ENCODE assay signal across 8 cellular contexts in the genomic region with DNA sequence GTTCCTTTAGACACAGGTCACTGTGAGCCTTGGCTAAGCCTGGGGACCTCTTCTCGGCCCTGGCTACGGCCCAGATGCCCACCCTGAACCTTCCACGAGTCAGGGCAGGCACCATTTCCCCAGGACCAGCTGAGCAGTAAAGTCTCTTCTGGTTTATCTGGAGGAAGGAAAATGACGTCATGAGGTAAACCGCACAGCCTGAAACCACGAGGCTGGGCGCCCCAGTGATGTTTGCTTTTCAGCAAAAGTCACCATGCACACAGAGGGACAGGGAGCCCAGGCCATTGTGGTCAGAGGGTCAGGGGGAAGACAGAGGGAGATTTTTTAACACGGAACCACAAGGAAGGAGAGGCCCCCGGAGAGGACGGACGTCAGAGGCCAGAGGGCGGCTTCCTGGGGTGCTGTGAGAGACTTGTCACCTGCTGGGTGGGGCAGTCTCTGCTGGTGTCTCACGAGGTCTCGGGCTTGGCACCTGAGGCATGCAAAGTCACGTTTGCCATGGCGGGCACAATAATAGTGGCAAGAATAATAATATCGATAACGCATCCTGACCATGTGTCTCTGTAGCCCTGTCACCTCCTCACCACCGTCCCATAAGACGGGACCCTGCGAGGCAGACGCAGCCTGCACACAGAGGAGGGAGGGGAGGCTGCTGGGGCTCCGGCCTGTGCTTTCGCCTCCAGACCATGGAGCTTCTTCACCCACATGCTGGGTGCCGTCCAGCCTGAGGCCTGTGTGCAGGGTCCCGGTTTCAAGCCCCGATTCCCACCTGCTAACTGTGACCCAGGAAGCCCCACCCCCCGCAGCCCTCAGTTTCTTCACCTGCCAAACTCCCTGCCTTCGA. TPM values are rescaled to one million over a fixed set of nuclear protein-coding genes. Genes with fewer than 3 reads are reported as not detected.
DNase-seq lines count a peak whose midpoint lies in the region; ATAC-seq and TF ChIP-seq lines count a peak whose summit lies in the region.

No MANE protein-coding gene starts in this region.

- H2BK12ac ChIP-seq in mesenchymal stem cell (ENCODE audit: low read length in 2 of 2) = peak overlapping the region; percentile 49 to 87

- no peak overlapping the region for H3K9ac ChIP-seq in mesenchymal stem cell (ENCODE audit: low read length)

- WGBS in mesenchymal stem cell = 76% methylated on average over 29 of the region's 29 CpGs

- no peaks in the 10 kb centered on the region for H3K9me3 Mint-ChIP-seq in activated naive CD4-positive, alpha-beta T cell treated with anti-CD3 and anti-CD28 coated beads for 36 hours

- ATAC-seq in GM18861 (IDR thresholded peaks at IDR 0.05; ENCODE audit: unreplicated experiment) (peak; percentile 71), HG03060 (IDR thresholded peaks at IDR 0.05; ENCODE audit: low read depth, unreplicated experiment) (peak; percentile 59)
- ATAC-seq in stimulated activated naive CD8-positive, alpha-beta T cell treated with anti-CD3 and anti-CD28 coated beads, Interleukin-15, Interleukin-2, amounts not matched to agents 100 U/mL and 50 U/mL, for 24 hours = peak; percentile 85

- peak overlapping the region in 1 of 2 experiments; percentile 29 for H3K4ac ChIP-seq in mesenchymal stem cell (ENCODE audit: low read depth in 1 of 2, low read length in 2 of 2)

- no peak overlapping the region for H3K27ac ChIP-seq in mesenchymal stem cell (ENCODE audit: low read length, poor library complexity, severe bottlenecking)
- no peak overlapping the region for H3K27ac ChIP-seq in A673 (ENCODE audit: low read depth, low read length, poor library complexity, severe bottlenecking)

- peak; percentile 93 for DNase-seq in SKM-1 (lab: John Stamatoyannopoulos, UW; ENCODE audit: unreplicated experiment)
- DNase-seq in activated naive CD4-positive, alpha-beta T cell treated with anti-CD3 and anti-CD28 coated beads for 36 hours = peak; percentile 91
- DNase-seq in mesenchymal stem cell = peak; percentile 86
- DNase-seq in stimulated activated naive CD8-positive, alpha-beta T cell treated with anti-CD3 and anti-CD28 coated beads, Interleukin-15, Interleukin-2, amounts not matched to agents 100 U/mL and 50 U/mL, for 24 hours = peak; percentile 84
- no peak for DNase-seq in NCI-H524 (lab: John Stamatoyannopoulos, UW)
- DNase-seq in A673 (ENCODE audit: low spot score) = no peak

- H4K91ac ChIP-seq in mesenchymal stem cell (ENCODE audit: low read length) = peak overlapping the region; percentile 74

- no peak for TF ChIP-seq CTCF in A673 (conservative IDR thresholded peaks at IDR 0.05; ENCODE audit: low read depth, low read length)

- H2AFZ ChIP-seq in mesenchymal stem cell (ENCODE audit: low read depth, low read length) = no peak overlapping the region

- H2BK5ac ChIP-seq in mesenchymal stem cell (ENCODE audit: low read depth, low read length, poor library complexity, severe bottlenecking) = no peak overlapping the region

- H3K27me3 ChIP-seq in mesenchymal stem cell (ENCODE audit: control insufficient read depth in 1 of 2, insufficient read depth in 1 of 2, low read length in 2 of 2) (no peaks in the 10 kb centered on the region), A673 (replicated peaks; ENCODE audit: insufficient read depth, low read depth, low read length, poor library complexity) (no peaks in the 10 kb centered on the region)

- peak overlapping the region; percentile 61 for H2AK5ac ChIP-seq in mesenchymal stem cell (ENCODE audit: low read length, severe bottlenecking)

- no peaks in the 10 kb centered on the region for H3K79me1 ChIP-seq in mesenchymal stem cell (replicated peaks; ENCODE audit: low read length, poor library complexity, severe bottlenecking)

- H3K36me3 ChIP-seq in mesenchymal stem cell (ENCODE audit: control insufficient read depth in 1 of 2, insufficient read depth in 2 of 2, low read depth in 1 of 2, low read length in 2 of 2) (no peaks in the 10 kb centered on the region), A673 (ENCODE audit: insufficient read depth, low read length, poor library complexity, severe bottlenecking) (no peaks in the 10 kb centered on the region)

- H3K27me3 Mint-ChIP-seq in activated naive CD4-positive, alpha-beta T cell treated with anti-CD3 and anti-CD28 coated beads for 36 hours (ENCODE audit: low read depth) = no peaks in the 10 kb centered on the region

- no peaks in the 10 kb centered on the region for H3K9me3 ChIP-seq in mesenchymal stem cell (ENCODE audit: control insufficient read depth, low read length)
- H3K9me3 ChIP-seq in A673 (ENCODE audit: low read depth, low read length, poor library complexity, severe bottlenecking) = no peaks in the 10 kb centered on the region

- H3K14ac ChIP-seq in mesenchymal stem cell (ENCODE audit: low read length in 2 of 2) = peak overlapping the region in 1 of 2 experiments; percentile 55

- peaks cover 45% of the 10 kb centered on the region for H3K4me1 Mint-ChIP-seq in activated naive CD4-positive, alpha-beta T cell treated with anti-CD3 and anti-CD28 coated beads for 36 hours (ENCODE audit: low read depth)

- peak overlapping the region; percentile 83 for H3K27ac Mint-ChIP-seq in activated naive CD4-positive, alpha-beta T cell treated with anti-CD3 and anti-CD28 coated beads for 36 hours

- intact Hi-C loops in activated naive CD4-positive, alpha-beta T cell treated with anti-CD3 and anti-CD28 coated beads for 36 hours (cut with micrococcal nuclease) = loop anchor here (1.0 kb wide), 1 partner anchor 31 kb away; no protein-coding TSS in a partner anchor
- intact Hi-C loops in A673 (cut with micrococcal nuclease; ENCODE audit: unreplicated experiment) = no loop called here

- BruUV-seq in A673 (replicated peaks; lab: Mats Ljungman, UMichigan) = no TSS peak

- no peak overlapping the region for H3K23ac ChIP-seq in mesenchymal stem cell (ENCODE audit: low read length in 2 of 2)

- no peaks in the 10 kb centered on the region for H3K36me3 Mint-ChIP-seq in activated naive CD4-positive, alpha-beta T cell treated with anti-CD3 and anti-CD28 coated beads for 36 hours (ENCODE audit: low read depth)

- H3K4me3 ChIP-seq in mesenchymal stem cell (ENCODE audit: insufficient read depth in 1 of 2, low read depth in 1 of 2, low read length in 2 of 2) = no peak overlapping the region
- no peak overlapping the region for H3K4me3 ChIP-seq in A673 (ENCODE audit: low read depth, low read length, poor library complexity, severe bottlenecking)

- H3K4me1 ChIP-seq in mesenchymal stem cell (ENCODE audit: control insufficient read depth, insufficient read depth, low read depth, low read length) (peaks cover 42% of the 10 kb centered on the region), A673 (ENCODE audit: insufficient read depth, low read length, poor library complexity, severe bottlenecking) (no peaks in the 10 kb centered on the region)

- H4K8ac ChIP-seq in mesenchymal stem cell (ENCODE audit: low read length) = peak overlapping the region; percentile 73

- POLR2A ChIA-PET in A673 (lab: Charles Lee; ENCODE audit: low non-redundant PET) = no interaction called here

- peak overlapping the region; percentile 6 to 67 for H3K18ac ChIP-seq in mesenchymal stem cell (ENCODE audit: low read depth in 1 of 2, low read length in 2 of 2)

- CTCF ChIA-PET in activated naive CD4-positive, alpha-beta T cell treated with anti-CD3 and anti-CD28 coated beads for 36 hours (lab: Charles Lee) = interaction anchor here (0.6 kb wide), 1 partner anchor 1577 kb away, joined by 5 read pairs; no protein-coding TSS in a partner anchor
- CTCF ChIA-PET in A673 (lab: Charles Lee) = no interaction called here

- H3K4me2 ChIP-seq in mesenchymal stem cell (ENCODE audit: low read length, poor library complexity, severe bottlenecking) = peak overlapping the region; percentile 17

- peak overlapping the region; percentile 91 for H2BK15ac ChIP-seq in mesenchymal stem cell (ENCODE audit: low read depth, poor library complexity, severe bottlenecking)

- peak overlapping the region; percentile 20 for H2BK120ac ChIP-seq in mesenchymal stem cell (ENCODE audit: low read depth, low read length)

- H3K4me3 Mint-ChIP-seq in activated naive CD4-positive, alpha-beta T cell treated with anti-CD3 and anti-CD28 coated beads for 36 hours = peak overlapping the region; percentile 16

RNA-seq across cellular contexts. Expression of a gene that starts 33.2 kb away (rescaled TPM):
- 100 to 1,000 TPM; 102 to 110 TPM for total RNA-seq in activated naive CD4-positive, alpha-beta T cell treated with anti-CD3 and anti-CD28 coated beads for 36 hours
- polyA plus RNA-seq in mesenchymal stem cell (2013, experiment 1 of 2) = 15.6 TPM
- 14.8 TPM for polyA plus RNA-seq in mesenchymal stem cell (2013, experiment 2 of 2)
- 5.3 and 12.2 TPM in 2 replicates for total RNA-seq in A673 (2021)

Comparison
In these comparisons a context has a peak if more than half of its experiments do, and no peak if none do; other contexts are left out.
1. DNase-seq: peak in SKM-1 (single experiment), activated naive CD4-positive, alpha-beta T cell treated with anti-CD3 and anti-CD28 coated beads for 36 hours (single experiment), mesenchymal stem cell (single experiment) and stimulated activated naive CD8-positive, alpha-beta T cell treated with anti-CD3 and anti-CD28 coated beads, Interleukin-15, Interleukin-2, amounts not matched to agents 100 U/mL and 50 U/mL, for 24 hours (single experiment); none in NCI-H524 (0 of 2) and A673 (single experiment).
2. Peak in every context shown above with its lines, with median percentiles within 50 percentile points of each other: ATAC-seq.